In the genomic region with DNA sequence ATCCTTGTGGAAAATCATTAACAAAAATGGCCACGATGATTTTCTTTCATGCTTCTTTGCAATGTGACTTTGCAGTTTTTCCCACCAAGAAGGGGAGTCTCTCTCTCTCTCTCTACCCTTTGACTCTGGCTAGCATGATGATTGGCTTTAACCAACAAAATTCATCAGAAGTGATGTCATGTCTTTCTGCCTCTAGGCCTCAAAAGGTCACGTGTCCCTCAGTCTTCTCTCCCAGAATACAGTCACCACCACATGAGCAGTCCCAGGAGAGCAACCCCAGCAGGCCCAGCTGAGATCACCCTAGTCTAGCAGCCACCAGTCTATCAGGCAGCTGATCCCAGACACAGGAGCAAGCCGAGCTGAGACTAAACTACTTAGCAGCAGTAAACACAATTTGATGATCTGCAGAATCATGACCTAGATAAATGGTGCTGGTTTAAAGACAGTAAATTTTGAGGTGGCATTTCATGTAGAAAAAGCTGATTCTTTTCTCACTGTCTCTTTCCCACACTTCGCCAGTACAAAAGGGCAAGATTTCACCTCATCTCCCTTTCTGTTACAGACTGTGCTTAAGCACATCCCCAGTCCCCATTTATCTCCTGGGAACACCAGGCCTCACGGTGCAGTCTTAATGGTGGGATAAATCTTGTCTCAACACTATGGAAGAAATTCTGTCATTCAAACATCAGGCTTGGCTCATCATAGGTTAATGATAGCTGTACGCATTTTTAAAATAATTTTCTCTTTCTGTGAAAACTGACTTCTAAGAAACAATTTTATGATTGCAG, we compare ENCODE assay signal across 11 cellular contexts.
DNase-seq lines count a peak whose midpoint lies in the region; ATAC-seq and TF ChIP-seq lines count a peak whose summit lies in the region.
"Had no signal": no experiment of that assay in that cellular context is flagged by ENCODE, and none has a peak within 500 bp of the region (broad histone marks: within the 10 kb centered on the region; RNA-seq: fewer than 3 reads in every experiment).

No MANE protein-coding gene starts in this region.

- H3K4me3 Mint-ChIP-seq in activated naive CD8-positive, alpha-beta T cell treated with anti-CD3 and anti-CD28 coated beads for 36 hours, result no peak overlapping the region
- H3K4me3 Mint-ChIP-seq: neural progenitor cell had no signal

- no peak for ATAC-seq in GM19455 (IDR thresholded peaks at IDR 0.05; ENCODE audit: unreplicated experiment)
- ATAC-seq: PC-3 had no signal

- DNase-seq in ELF-1 (ENCODE audit: low read depth, low spot score) (peak; percentile 45), T1000 (lab: John Stamatoyannopoulos, UW) (peak; percentile 75), cardiac septum (ENCODE audit: low spot score) (peak; percentile 81), retinal pigment epithelial cell (ENCODE audit: low read depth) (peak; percentile 92), SW 1271 (lab: John Stamatoyannopoulos, UW) (no peak), NCI-H2081 treated with DMSO at 0.1 percent for 48 hours (lab: John Stamatoyannopoulos, UW) (no peak)
- DNase-seq in activated naive CD8-positive, alpha-beta T cell treated with anti-CD3 and anti-CD28 coated beads for 36 hours, result no peak
- DNase-seq: H7, PC-3 had no signal

- H3K27me3 Mint-ChIP-seq in activated naive CD8-positive, alpha-beta T cell treated with anti-CD3 and anti-CD28 coated beads for 36 hours, result no peaks in the 10 kb centered on the region

- no peaks in the 10 kb centered on the region for H3K36me3 Mint-ChIP-seq in activated naive CD8-positive, alpha-beta T cell treated with anti-CD3 and anti-CD28 coated beads for 36 hours
- H3K36me3 Mint-ChIP-seq: neural progenitor cell had no signal

- no peak for TF ChIP-seq CTCF in retinal pigment epithelial cell (conservative IDR thresholded peaks at IDR 0.05; ENCODE audit: low read depth, low read length)

- no peak overlapping the region for H3K4me3 ChIP-seq in retinal pigment epithelial cell (ENCODE audit: low read length)
- H3K4me3 ChIP-seq: neural progenitor cell had no signal

- H3K9me3 Mint-ChIP-seq in activated naive CD8-positive, alpha-beta T cell treated with anti-CD3 and anti-CD28 coated beads for 36 hours, result peaks cover 2% of the 10 kb centered on the region

- intact Hi-C loops in cardiac septum (cut with DNase I), result loop anchor here (5.0 to 10.0 kb wide), 3 partner anchors 143 to 495 kb away; no protein-coding TSS in a partner anchor

- H3K27ac Mint-ChIP-seq in activated naive CD8-positive, alpha-beta T cell treated with anti-CD3 and anti-CD28 coated beads for 36 hours, result no peak overlapping the region
- H3K27ac Mint-ChIP-seq: neural progenitor cell had no signal

- H3K4me1 Mint-ChIP-seq in activated naive CD8-positive, alpha-beta T cell treated with anti-CD3 and anti-CD28 coated beads for 36 hours, result no peaks in the 10 kb centered on the region

Comparison
In these comparisons a context has a peak if more than half of its experiments do, and no peak if none do; other contexts are left out.
1. DNase-seq: peak in ELF-1 (single experiment), T1000 (single experiment), cardiac septum (single experiment) and retinal pigment epithelial cell (single experiment); none in SW 1271 (0 of 2), activated naive CD8-positive, alpha-beta T cell treated with anti-CD3 and anti-CD28 coated beads for 36 hours (single experiment) and NCI-H2081 treated with DMSO at 0.1 percent for 48 hours (single experiment).